13 cellular contexts compared by ENCODE assay signal in genomic region chr5:66666778-66667177, GRCh38.
DNase-seq lines count a peak whose midpoint lies in the region; ATAC-seq and TF ChIP-seq lines count a peak whose summit lies in the region.
"Had no signal": no experiment of that assay in that cellular context is flagged by ENCODE, and none has a peak within 500 bp of the region (broad histone marks: within the 10 kb centered on the region; RNA-seq: fewer than 3 reads in every experiment).

No MANE protein-coding gene starts in this region.

- DNase-seq in DMS 273 (lab: John Stamatoyannopoulos, UW; ENCODE audit: unreplicated experiment), result peak; percentile 63
- DNase-seq in GM12865 (ENCODE audit: low read depth), result peak; percentile 6
- DNase-seq in NCI-H510A (lab: John Stamatoyannopoulos, UW), result peak; percentile 6
- DNase-seq in iPS-NIHi11 (ENCODE audit: low spot score), result peak; percentile 45
- no peak for DNase-seq in cerebellum (ENCODE audit: low spot score)
- DNase-seq: naive thymus-derived CD8-positive, alpha-beta T cell; SK-N-SH had no signal

- no peak for ATAC-seq in GM21381 (IDR thresholded peaks at IDR 0.05; ENCODE audit: unreplicated experiment)
- ATAC-seq in GM21825 (IDR thresholded peaks at IDR 0.05; ENCODE audit: unreplicated experiment), result no peak
- ATAC-seq: activated naive CD4-positive, alpha-beta T cell treated with anti-CD3 and anti-CD28 coated beads, Interleukin-2, amount 50 U/mL, for 72 hours; naive thymus-derived CD8-positive, alpha-beta T cell; stimulated activated memory B cell treated with anti-CD40 and anti-IgM and Interleukin-4, amounts not matched to agents 10 μg/mL and 1 μg/mL and 100 μg/mL, for 72 hours had no signal

- H3K4me3 ChIP-seq in GM12865 (ENCODE audit: low read depth, low read length), result no peak overlapping the region
- H3K4me3 ChIP-seq: BLaER1 treated with 17β-estradiol and CSF1 and Interleukin-3, amounts not matched to agents 10 nM and 100 nM; cardiac muscle cell had no signal

- TF ChIP-seq CTCF in GM12865 (IDR thresholded peaks at IDR 0.05; ENCODE audit: insufficient read depth, low read depth, low read length, missing control alignments), result no peak
